In the genomic region with DNA sequence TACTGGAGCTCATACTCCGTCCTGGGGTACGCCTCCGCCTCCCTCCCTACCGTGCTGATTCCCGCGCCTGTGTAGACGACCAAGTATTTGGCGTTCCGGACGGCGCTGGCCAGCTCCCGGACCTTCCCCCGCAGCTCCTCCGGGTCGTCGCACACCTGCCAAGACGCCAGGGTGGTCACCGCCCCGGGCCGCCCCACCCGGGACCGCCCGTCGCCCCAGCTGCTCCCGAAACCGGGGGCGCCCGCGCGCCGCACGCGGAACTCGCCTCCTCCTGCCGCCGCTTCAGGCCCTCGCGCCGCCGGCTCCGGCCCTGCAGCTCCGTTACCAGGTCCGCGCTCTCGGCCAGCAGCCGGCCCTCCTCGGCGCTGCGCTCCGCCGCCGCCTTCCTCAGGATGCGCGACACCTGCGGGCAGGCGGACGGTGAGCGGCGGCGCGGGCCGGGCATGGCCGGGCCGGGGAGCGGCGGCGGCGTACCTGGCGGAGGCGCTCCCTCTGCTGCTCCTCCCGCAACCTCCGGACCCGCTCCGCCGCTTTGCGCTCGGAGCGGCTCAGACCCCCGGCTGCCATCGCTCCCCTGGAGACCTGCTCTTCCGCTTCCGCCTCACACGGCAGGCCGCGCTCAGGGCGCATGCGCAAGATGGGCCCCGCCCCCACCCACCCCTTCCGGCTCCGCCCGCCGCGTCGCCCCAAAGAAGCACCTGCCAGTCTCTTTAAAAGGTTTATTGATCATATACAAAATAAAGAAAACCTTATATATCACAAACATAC, we compare ENCODE assay signal across 8 cellular contexts. TPM values are rescaled to one million over a fixed set of nuclear protein-coding genes. Genes with fewer than 3 reads are reported as not detected.
DNase-seq lines count a peak whose midpoint lies in the region; ATAC-seq and TF ChIP-seq lines count a peak whose summit lies in the region.

A gene with protein sequence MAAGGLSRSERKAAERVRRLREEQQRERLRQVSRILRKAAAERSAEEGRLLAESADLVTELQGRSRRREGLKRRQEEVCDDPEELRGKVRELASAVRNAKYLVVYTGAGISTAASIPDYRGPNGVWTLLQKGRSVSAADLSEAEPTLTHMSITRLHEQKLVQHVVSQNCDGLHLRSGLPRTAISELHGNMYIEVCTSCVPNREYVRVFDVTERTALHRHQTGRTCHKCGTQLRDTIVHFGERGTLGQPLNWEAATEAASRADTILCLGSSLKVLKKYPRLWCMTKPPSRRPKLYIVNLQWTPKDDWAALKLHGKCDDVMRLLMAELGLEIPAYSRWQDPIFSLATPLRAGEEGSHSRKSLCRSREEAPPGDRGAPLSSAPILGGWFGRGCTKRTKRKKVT (minus strand): TSS at position 612 of the 768 bp plus-strand sequence. CDS start 45 bp downstream, at position 567.

- no peaks in the 10 kb centered on the region; a peak in 1 of 5 replicates for H3K9me3 Mint-ChIP-seq in H9
- no peaks in the 10 kb centered on the region for H3K9me3 Mint-ChIP-seq in activated naive CD4-positive, alpha-beta T cell treated with anti-CD3 and anti-CD28 coated beads, Interleukin-2, amount 50 U/mL, for 24 hours
- no peaks in the 10 kb centered on the region for H3K9me3 Mint-ChIP-seq in osteocyte (ENCODE audit: unreplicated experiment)

- H4K20me1 ChIP-seq in H9 (ENCODE audit: control insufficient read depth, insufficient read depth, insufficient read length), result no peaks in the 10 kb centered on the region

- H3K27ac ChIP-seq in H9 (ENCODE audit: insufficient read length, low read depth, low read length) (no peak within 1 kb of the TSS), thoracic aorta (peak within 1 kb of the TSS; percentile 27 to 63)

- ATAC-seq in thoracic aorta (ENCODE audit: insufficient number of reproducible peaks, low FRiP score, low read depth), result no peak

- H3K36me3 Mint-ChIP-seq in H9 (ENCODE audit: insufficient read depth in 1 of 3, low read depth in 3 of 3) (peaks cover 24 to 62% (median 55%) of the 10 kb centered on the region in 3 experiments; a peak in 6 of 7 replicates), osteocyte (ENCODE audit: unreplicated experiment) (peaks cover 14% of the 10 kb centered on the region)
- peaks cover 7% of the 10 kb centered on the region for H3K36me3 Mint-ChIP-seq in activated naive CD4-positive, alpha-beta T cell treated with anti-CD3 and anti-CD28 coated beads, Interleukin-2, amount 50 U/mL, for 24 hours

- H3K56ac ChIP-seq in H9 (ENCODE audit: insufficient read length, low read depth, low read length), result no peak within 1 kb of the TSS

- peaks cover 2% of the 10 kb centered on the region for H3K79me1 ChIP-seq in H9 (ENCODE audit: insufficient read depth, low read depth, low read length, poor library complexity, severe bottlenecking)

- H2AK5ac ChIP-seq in H9 (ENCODE audit: insufficient read length, low read length), result no peak within 1 kb of the TSS

- H2BK15ac ChIP-seq in H9 (ENCODE audit: low read depth, low read length), result no peak within 1 kb of the TSS

- H2BK5ac ChIP-seq in H9 (ENCODE audit: insufficient read length, low read length), result no peak within 1 kb of the TSS

- peaks cover 40% of the 10 kb centered on the region for H3K36me3 ChIP-seq in thoracic aorta

- DNase-seq in DMS79 treated with DMSO at 0.1 percent for 48 hours (lab: John Stamatoyannopoulos, UW) (peak; percentile 56), H9 (peak; percentile 93), MV-4-11 (lab: John Stamatoyannopoulos, UW) (peak; percentile 75), SKM-1 (lab: John Stamatoyannopoulos, UW; ENCODE audit: unreplicated experiment) (peak; percentile 55), glomerular visceral epithelial cell (ENCODE audit: extremely low spot score) (peak; percentile 85), osteocyte (ENCODE audit: extremely low spot score, unreplicated experiment) (peak; percentile 92), thoracic aorta (ENCODE audit: low spot score) (no peak)

- H3K9me3 ChIP-seq in H9 (ENCODE audit: control insufficient read depth, low read depth, low read length) (no peaks in the 10 kb centered on the region), thoracic aorta (no peaks in the 10 kb centered on the region)

- H3K27me3 ChIP-seq in H9 (ENCODE audit: insufficient read depth, low read length) (no peaks in the 10 kb centered on the region), thoracic aorta (replicated peaks; ENCODE audit: insufficient read depth) (no peaks in the 10 kb centered on the region)

- H3K9ac ChIP-seq in H9 (ENCODE audit: extremely low read depth, insufficient read length, low read length), result peak within 1 kb of the TSS; percentile 6

- H3K4me1 ChIP-seq in H9 (ENCODE audit: insufficient read depth, low read length) (no peaks in the 10 kb centered on the region), thoracic aorta (ENCODE audit: control insufficient read depth in 1 of 2, low read depth in 2 of 2) (peaks cover 24 to 28% of the 10 kb centered on the region in 2 donors)

- WGBS in H9 (ENCODE audit: extremely low coverage, insufficient read length, low lambda C conversion rate), result no CpG with 5 or more reads among the region's 94 CpGs

- peak within 1 kb of the TSS; percentile 75 to 91 (median 88); a peak in 5 of 7 replicates for H3K27ac Mint-ChIP-seq in H9
- H3K27ac Mint-ChIP-seq in activated naive CD4-positive, alpha-beta T cell treated with anti-CD3 and anti-CD28 coated beads, Interleukin-2, amount 50 U/mL, for 24 hours, result peak within 1 kb of the TSS; percentile 81
- peak within 1 kb of the TSS; percentile 60 for H3K27ac Mint-ChIP-seq in osteocyte (ENCODE audit: unreplicated experiment)

- H3K27me3 Mint-ChIP-seq in H9 (ENCODE audit: low read depth) (no peaks in the 10 kb centered on the region), osteocyte (ENCODE audit: unreplicated experiment) (no peaks in the 10 kb centered on the region)
- no peaks in the 10 kb centered on the region for H3K27me3 Mint-ChIP-seq in activated naive CD4-positive, alpha-beta T cell treated with anti-CD3 and anti-CD28 coated beads, Interleukin-2, amount 50 U/mL, for 24 hours

- no peak within 1 kb of the TSS for H3K18ac ChIP-seq in H9 (ENCODE audit: insufficient read length, low read depth, low read length)

- TF ChIP-seq CTCF in H9 (conservative IDR thresholded peaks at IDR 0.05), result no peak; the same call in 2 of the 3 replicates
- TF ChIP-seq CTCF in osteocyte (IDR thresholded peaks at IDR 0.05), result no peak
- TF ChIP-seq CTCF in thoracic aorta (IDR thresholded peaks at IDR 0.05), result no peak

- H3K23ac ChIP-seq in H9 (ENCODE audit: insufficient read length, low read depth, low read length), result no peak within 1 kb of the TSS

- no peak within 1 kb of the TSS for H2BK20ac ChIP-seq in H9 (ENCODE audit: low read depth, low read length, poor library complexity, severe bottlenecking)

- no peak within 1 kb of the TSS for H3K4ac ChIP-seq in H9 (ENCODE audit: low read depth, low read length)

- peak within 1 kb of the TSS; percentile 80 to 89 for H3K4me3 Mint-ChIP-seq in H9
- peak within 1 kb of the TSS; percentile 86 for H3K4me3 Mint-ChIP-seq in activated naive CD4-positive, alpha-beta T cell treated with anti-CD3 and anti-CD28 coated beads, Interleukin-2, amount 50 U/mL, for 24 hours
- peak within 1 kb of the TSS; percentile 80 for H3K4me3 Mint-ChIP-seq in osteocyte (ENCODE audit: unreplicated experiment)

- peak within 1 kb of the TSS; percentile 92 for H3K4me3 ChIP-seq in thoracic aorta

- H3K14ac ChIP-seq in H9 (ENCODE audit: insufficient read depth, low read length), result no peak within 1 kb of the TSS; the same call in 1 of the 2 replicates

- H4K91ac ChIP-seq in H9 (ENCODE audit: insufficient read length, low read depth, low read length), result no peak within 1 kb of the TSS

- H4K5ac ChIP-seq in H9 (ENCODE audit: insufficient read length, low read depth, low read length), result no peak within 1 kb of the TSS

- H3K79me2 ChIP-seq in H9 (ENCODE audit: insufficient read depth, low read length), result peaks cover 7% of the 10 kb centered on the region; the same call in 1 of the 2 replicates

- no peak within 1 kb of the TSS for H4K8ac ChIP-seq in H9 (replicated peaks; ENCODE audit: insufficient read length, low read depth, low read length)

- no peak within 1 kb of the TSS for H2AFZ ChIP-seq in H9 (ENCODE audit: low read length)

- H3T11ph ChIP-seq in H9 (ENCODE audit: low read length), result no peak within 1 kb of the TSS

- no peak within 1 kb of the TSS for H2BK120ac ChIP-seq in H9 (ENCODE audit: low read depth, low read length, poor library complexity, severe bottlenecking)

- H3K4me1 Mint-ChIP-seq in H9 (peaks cover 17 to 18% of the 10 kb centered on the region in 2 experiments), osteocyte (ENCODE audit: unreplicated experiment) (peaks cover 13% of the 10 kb centered on the region)
- peaks cover 36% of the 10 kb centered on the region for H3K4me1 Mint-ChIP-seq in activated naive CD4-positive, alpha-beta T cell treated with anti-CD3 and anti-CD28 coated beads, Interleukin-2, amount 50 U/mL, for 24 hours

- H2BK12ac ChIP-seq in H9 (ENCODE audit: insufficient read length, low read depth, low read length), result no peak within 1 kb of the TSS

- peak within 1 kb of the TSS; percentile 74 for H3K4me2 ChIP-seq in H9 (ENCODE audit: insufficient read depth, insufficient read length, low read length)

- H3K23me2 ChIP-seq in H9 (ENCODE audit: insufficient read length, low read depth, low read length, poor library complexity, severe bottlenecking), result peaks cover 5% of the 10 kb centered on the region

RNA-seq across cellular contexts. Expression of the gene that starts here (rescaled TPM):
- 28.7 and 29.7 TPM in 2 replicates for total RNA-seq in H9 (2021)
- total RNA-seq in osteocyte, result 18.8 and 20.9 TPM in 2 replicates
- 10 to 100 TPM; 15.8 to 41.3 TPM for total RNA-seq in thoracic aorta
